ENCODE assay signal across 4 cellular contexts in the genomic region with DNA sequence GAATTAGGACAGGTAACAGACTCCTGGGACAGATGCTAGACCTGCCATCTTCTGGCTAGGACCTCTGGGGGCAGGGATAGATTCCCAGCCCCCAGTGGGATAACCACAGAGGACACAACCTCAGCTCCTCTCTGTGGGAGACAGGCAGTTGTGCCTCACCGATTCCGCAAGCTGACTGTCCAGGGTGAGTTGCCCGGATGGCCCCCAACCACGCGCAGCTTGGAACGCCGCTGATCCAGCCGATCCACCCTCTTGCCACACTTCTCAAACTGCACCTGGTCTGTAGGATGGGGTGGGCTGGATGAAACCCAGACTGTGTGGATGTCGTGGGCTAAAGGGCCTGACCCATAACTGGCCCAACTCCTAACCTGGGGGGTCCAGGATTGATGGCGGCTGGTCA. TPM values are rescaled to one million over a fixed set of nuclear protein-coding genes. Genes with fewer than 3 reads are reported as not detected.
"Had no signal": no experiment of that assay in that cellular context is flagged by ENCODE, and none has a peak within 500 bp of the region (broad histone marks: within the 10 kb centered on the region; RNA-seq: fewer than 3 reads in every experiment).

No MANE protein-coding gene starts in this region.

RNA-seq across cellular contexts. Expression of a gene that starts 34.4 kb away (rescaled TPM):
- total RNA-seq: activated CD4-positive, alpha-beta memory T cell treated with anti-CD3 and anti-CD28 coated beads for 36 hours; activated T-helper 2 cell treated with anti-CD3 and anti-CD28 coated beads, Interferon-gamma antibody, Interleukin-2, Interleukin-4, amounts not matched to agents 10 μg/mL and 5 μg/mL and 100 μg/mL, durations not matched to agents 14 hours and 24 hours and 36 hours; aorta; bronchial epithelial cell had no signal
